In the genomic region with DNA sequence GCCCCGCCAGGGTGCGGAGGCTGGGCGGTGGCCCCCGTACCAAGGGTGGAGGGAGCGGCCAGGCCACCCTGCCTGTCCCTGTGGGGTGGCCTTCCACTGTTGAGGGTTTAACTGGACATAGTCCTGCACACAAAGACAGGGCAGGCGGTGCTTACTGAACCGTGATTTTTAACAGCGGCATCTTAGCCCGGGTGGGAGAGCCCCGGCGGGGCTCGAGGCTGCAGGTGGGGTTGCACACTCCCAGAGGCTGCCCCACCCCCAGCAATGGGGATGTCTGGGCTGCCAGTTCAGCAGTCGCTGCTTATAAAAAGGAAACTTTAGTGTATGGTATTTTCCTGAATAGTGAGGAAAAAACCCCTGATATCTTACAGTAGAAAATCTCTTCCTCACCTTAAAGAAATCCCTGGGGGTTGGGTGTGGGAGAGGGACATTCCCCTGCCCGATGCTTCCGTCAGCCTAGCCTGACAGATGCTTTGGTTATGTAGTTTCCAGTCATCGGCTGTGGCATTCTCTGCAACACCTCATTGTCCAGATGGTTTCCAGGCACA, we compare ENCODE assay signal across 18 cellular contexts.
DNase-seq lines count a peak whose midpoint lies in the region; ATAC-seq lines count a peak whose summit lies in the region.
"Had no signal": no experiment of that assay in that cellular context is flagged by ENCODE, and none has a peak within 500 bp of the region (broad histone marks: within the 10 kb centered on the region; RNA-seq: fewer than 3 reads in every experiment).

No MANE protein-coding gene starts in this region.

- no peak overlapping the region for H3K14ac ChIP-seq in neuronal stem cell (ENCODE audit: low read length)

- H3K27me3 ChIP-seq in neuronal stem cell (ENCODE audit: control insufficient read depth in 3 of 3, insufficient read depth in 3 of 3, low read depth in 1 of 3, low read length in 3 of 3): no peaks in the 10 kb centered on the region

- no peak overlapping the region for H3K27ac ChIP-seq in neuronal stem cell (replicated peaks; ENCODE audit: low read length)
- H3K27ac ChIP-seq: breast epithelium, skin epidermis, suprapubic skin had no signal

- no peaks in the 10 kb centered on the region for H3K36me3 ChIP-seq in neuronal stem cell (replicated peaks in 1 of 2; ENCODE audit: control insufficient read depth in 2 of 2, insufficient read depth in 2 of 2, low read length in 2 of 2)
- H3K36me3 ChIP-seq: breast epithelium, HAP-1, suprapubic skin had no signal

- ATAC-seq in GM18907 (IDR thresholded peaks at IDR 0.05; ENCODE audit: unreplicated experiment) (peak; percentile 62), GM21825 (IDR thresholded peaks at IDR 0.05; ENCODE audit: unreplicated experiment) (peak; percentile 46), HG03565 (IDR thresholded peaks at IDR 0.05; ENCODE audit: unreplicated experiment) (peak; percentile 32)

- peak overlapping the region; percentile 84 for H3K18ac ChIP-seq in neuronal stem cell (ENCODE audit: low read length)

- peak overlapping the region; percentile 82 for H3K23ac ChIP-seq in neuronal stem cell (ENCODE audit: low read depth, low read length, poor library complexity)

- no peak overlapping the region for H2AFZ ChIP-seq in neuronal stem cell (ENCODE audit: low read length)

- peak overlapping the region; percentile 79 for H2AK5ac ChIP-seq in neuronal stem cell (ENCODE audit: low read depth, low read length)

- no peaks in the 10 kb centered on the region for H3K9me3 ChIP-seq in neuronal stem cell (replicated peaks in 1 of 2; ENCODE audit: control insufficient read depth in 2 of 2, insufficient read depth in 1 of 2, low read depth in 1 of 2, low read length in 2 of 2)
- H3K9me3 ChIP-seq: breast epithelium, HAP-1, suprapubic skin had no signal

- H3K4me3 ChIP-seq in neuronal stem cell (ENCODE audit: low read length in 2 of 2): no peak overlapping the region
- H3K4me3 ChIP-seq: breast epithelium, HAP-1, skin epidermis, suprapubic skin had no signal

- peak overlapping the region; percentile 21 for H2BK120ac ChIP-seq in neuronal stem cell (ENCODE audit: low read depth, low read length)

- H3K9ac ChIP-seq in neuronal stem cell (ENCODE audit: low read depth, low read length, poor library complexity): no peak overlapping the region

- H2BK12ac ChIP-seq in neuronal stem cell (ENCODE audit: low read length): no peak overlapping the region

- DNase-seq in neuronal stem cell (ENCODE audit: low spot score) (no peak), putamen (ENCODE audit: low spot score) (no peak), cerebellum (ENCODE audit: low spot score) (no peak)
- DNase-seq in stimulated activated CD4-positive, alpha-beta T cell treated with anti-CD3 and anti-CD28 coated beads, Interleukin-2, amount 100 ng/mL, for 24 hours: no peak
- DNase-seq: activated CD4-positive, alpha-beta T cell treated with anti-CD3 and anti-CD28 coated beads, Interleukin-2, amount 50 U/mL, for 4 hours; CD4-positive, alpha-beta memory T cell; effector memory CD4-positive, alpha-beta T cell; IMR-90; NCI-H1417 treated with DMSO at 0.1 percent for 48 hours; NCI-H524 treated with DMSO at 0.1 percent for 48 hours; T-helper 2 cell had no signal

- no peaks in the 10 kb centered on the region for H3K79me1 ChIP-seq in neuronal stem cell (ENCODE audit: low read depth, low read length)

- H3K4me1 ChIP-seq in neuronal stem cell (ENCODE audit: control insufficient read depth in 2 of 2, insufficient read depth in 1 of 2, low read depth in 1 of 2, low read length in 2 of 2): peaks cover 8 to 13% of the 10 kb centered on the region in 2 donors
- H3K4me1 ChIP-seq: breast epithelium, HAP-1, suprapubic skin had no signal

- no peak overlapping the region for H3K4ac ChIP-seq in neuronal stem cell (ENCODE audit: low read length)

- WGBS in neuronal stem cell (ENCODE audit: extremely low coverage in 2 of 2, insufficient read length in 2 of 2, insufficient replicate concordance in 1 of 2), 2 donors: no CpG with 5 or more reads among the region's 16 CpGs

- no peak overlapping the region for H2BK5ac ChIP-seq in neuronal stem cell (ENCODE audit: low read length)

- no peak overlapping the region for H3K4me2 ChIP-seq in neuronal stem cell (ENCODE audit: insufficient read depth, low read length, poor library complexity, severe bottlenecking)

- H2BK15ac ChIP-seq in neuronal stem cell (ENCODE audit: low read length): peak overlapping the region; percentile 15

- no peak overlapping the region for H4K91ac ChIP-seq in neuronal stem cell (ENCODE audit: low read depth, low read length, poor library complexity)

- no peak overlapping the region for H4K8ac ChIP-seq in neuronal stem cell (ENCODE audit: low read depth, low read length)
